ENCODE assay signal across 8 cellular contexts in the genomic region with DNA sequence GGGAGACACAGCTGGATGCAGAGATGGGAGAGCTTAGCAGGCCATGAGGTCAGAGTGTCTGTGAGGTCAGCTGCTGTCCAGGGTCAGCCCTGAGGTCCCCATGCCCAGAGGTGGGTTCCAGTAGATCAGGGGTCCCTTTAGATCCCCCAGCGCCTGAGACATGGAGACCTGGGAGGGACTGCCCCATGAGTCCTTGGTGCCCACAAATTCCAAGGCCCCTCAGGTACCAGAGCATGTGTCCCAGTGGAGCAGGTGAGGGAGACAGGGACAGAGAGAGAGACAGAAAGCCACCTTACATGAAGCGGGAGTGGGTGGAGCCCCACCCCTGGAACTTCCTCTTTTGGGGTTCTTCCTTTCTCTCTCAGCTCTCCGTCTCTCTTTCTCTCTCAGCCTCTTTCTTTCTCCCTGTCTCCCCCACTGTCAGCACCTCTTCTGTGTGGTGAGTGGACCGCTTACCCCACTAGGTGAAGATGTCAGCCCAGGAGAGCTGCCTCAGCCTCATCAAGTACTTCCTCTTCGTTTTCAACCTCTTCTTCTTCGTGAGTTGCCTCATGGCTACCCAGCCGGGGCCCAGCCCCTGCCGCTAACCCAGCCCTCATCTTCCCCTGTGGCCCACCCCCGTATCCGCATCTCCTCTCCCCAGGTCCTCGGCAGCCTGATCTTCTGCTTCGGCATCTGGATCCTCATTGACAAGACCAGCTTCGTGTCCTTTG. TPM values are rescaled to one million over a fixed set of nuclear protein-coding genes. Genes with fewer than 3 reads are reported as not detected.
A peak's percentile ranks its signal among the peaks of the same experiment; 100 is the strongest.
DNase-seq lines count a peak whose midpoint lies in the region; ATAC-seq and TF ChIP-seq lines count a peak whose summit lies in the region.

TSS of gene CD37 (plus strand) at position 336 of the 713 bp plus-strand sequence. CDS start at position 471, 135 bp downstream.

- H3K36me3 ChIP-seq in MG63 (no peaks in the 10 kb centered on the region), BE2C (no peaks in the 10 kb centered on the region)

- H3K27me3 ChIP-seq in MG63 (no peaks in the 10 kb centered on the region), BE2C (no peaks in the 10 kb centered on the region)

- H3K4me3 ChIP-seq in MG63 (no peak within 1 kb of the TSS), BE2C (ENCODE audit: low read depth, low read length) (no peak within 1 kb of the TSS)

- no peaks in the 10 kb centered on the region for H3K27me3 Mint-ChIP-seq in effector memory CD8-positive, alpha-beta T cell

- no peaks in the 10 kb centered on the region for H3K9me3 ChIP-seq in MG63
- H3K9me3 ChIP-seq in BE2C: no peaks in the 10 kb centered on the region; the same call in 1 of the 2 replicates

- peak within 1 kb of the TSS; percentile 86 to 99 for H3K4me3 Mint-ChIP-seq in effector memory CD8-positive, alpha-beta T cell

- no peaks in the 10 kb centered on the region for H3K9me3 Mint-ChIP-seq in effector memory CD8-positive, alpha-beta T cell

- peak; percentile 28 to 37 for DNase-seq in activated CD4-positive, alpha-beta T cell treated with anti-CD3 and anti-CD28 coated beads for 24 hours (ENCODE audit: low read depth in 2 of 2)
- peak; percentile 44 to 65 (median 49) for DNase-seq in effector memory CD8-positive, alpha-beta T cell
- peak; percentile 55 to 61 for DNase-seq in stimulated activated CD4-positive, alpha-beta T cell treated with anti-CD3 and anti-CD28 coated beads, Interleukin-2, amount 100 ng/mL, for 24 hours
- no peak for DNase-seq in MG63
- no peak for DNase-seq in BE2C

- H3K27ac Mint-ChIP-seq in effector memory CD8-positive, alpha-beta T cell: peak within 1 kb of the TSS; percentile 87 to 99

- TF ChIP-seq CTCF in BE2C (IDR thresholded peaks at IDR 0.05; ENCODE audit: low read depth, low read length): no peak

- H3K4me1 ChIP-seq in BE2C: no peaks in the 10 kb centered on the region; the same call in 1 of the 2 replicates

- peaks cover 60 to 75% of the 10 kb centered on the region in 2 donors for H3K4me1 Mint-ChIP-seq in effector memory CD8-positive, alpha-beta T cell (ENCODE audit: low read depth in 2 of 2)

- ATAC-seq in HG02642 (IDR thresholded peaks at IDR 0.05; ENCODE audit: poor library complexity, unreplicated experiment) (peak; percentile 31), HG03135 (IDR thresholded peaks at IDR 0.05; ENCODE audit: unreplicated experiment) (no peak), HG03095 (IDR thresholded peaks at IDR 0.05; ENCODE audit: unreplicated experiment) (no peak)
- ATAC-seq in effector memory CD8-positive, alpha-beta T cell (replicated peaks): peak; percentile 70

- H3K36me3 Mint-ChIP-seq in effector memory CD8-positive, alpha-beta T cell (ENCODE audit: insufficient read depth): peaks cover 30% of the 10 kb centered on the region

RNA-seq across cellular contexts. Expression of gene CD37, which starts in this region (rescaled TPM):
- total RNA-seq in MG63 (2014; rRNA removed; shearing (Covaris generic); ENCODE audit: low replicate concordance): not detected in 2 replicates
- 1.2 TPM for polyA plus RNA-seq in BE2C (2012; ENCODE audit: insufficient read depth, insufficient read length, low read depth)

Comparison
In these comparisons a context has a peak if more than half of its experiments do, and no peak if none do; other contexts are left out.
1. ATAC-seq: peak in HG02642 (single experiment) and effector memory CD8-positive, alpha-beta T cell (single experiment); none in HG03135 (single experiment) and HG03095 (single experiment).
2. DNase-seq: peak in activated CD4-positive, alpha-beta T cell treated with anti-CD3 and anti-CD28 coated beads for 24 hours (2 of 2), effector memory CD8-positive, alpha-beta T cell (3 of 3) and stimulated activated CD4-positive, alpha-beta T cell treated with anti-CD3 and anti-CD28 coated beads, Interleukin-2, amount 100 ng/mL, for 24 hours (2 of 2); none in MG63 (single experiment) and BE2C (single experiment).